ENCODE assay signal across 21 cellular contexts in genomic region chr6:112304680-112305079, GRCh38. TPM values are rescaled to one million over a fixed set of nuclear protein-coding genes. Genes with fewer than 3 reads are reported as not detected.
DNase-seq lines count a peak whose midpoint lies in the region; ATAC-seq and TF ChIP-seq lines count a peak whose summit lies in the region.
"Had no signal": no experiment of that assay in that cellular context is flagged by ENCODE, and none has a peak within 500 bp of the region (broad histone marks: within the 10 kb centered on the region; RNA-seq: fewer than 3 reads in every experiment).

No MANE protein-coding gene starts in this region.

- H2AFZ ChIP-seq in OCI-LY3 (ENCODE audit: low read depth, low read length) (no peak overlapping the region), smooth muscle cell (ENCODE audit: low read depth) (no peak overlapping the region)

- ATAC-seq in GM21528 (IDR thresholded peaks at IDR 0.05; ENCODE audit: low FRiP score, unreplicated experiment), result no peak
- ATAC-seq: GM12878, GM23338, HCT116 had no signal

- H3K4me3 ChIP-seq in OCI-LY3 (ENCODE audit: low read length) (peak overlapping the region; percentile 39), smooth muscle cell (no peak overlapping the region), right atrium auricular region (no peak overlapping the region)
- H3K4me3 ChIP-seq: BLaER1 treated with 17β-estradiol and CSF1 and Interleukin-3, amounts not matched to agents 10 nM and 100 nM; GM12878; GM23338 had no signal

- no peaks in the 10 kb centered on the region for H4K20me1 ChIP-seq in OCI-LY3 (ENCODE audit: insufficient read depth, low read length)
- no peaks in the 10 kb centered on the region for H4K20me1 ChIP-seq in smooth muscle cell (ENCODE audit: low read depth)
- H4K20me1 ChIP-seq: BLaER1 treated with 17β-estradiol and CSF1 and Interleukin-3, amounts not matched to agents 10 nM and 100 nM had no signal

- H3K36me3 ChIP-seq in OCI-LY3 (replicated peaks; ENCODE audit: low read depth, low read length), result no peaks in the 10 kb centered on the region
- no peaks in the 10 kb centered on the region for H3K36me3 ChIP-seq in smooth muscle cell (ENCODE audit: low read depth)
- H3K36me3 ChIP-seq in right atrium auricular region, result no peaks in the 10 kb centered on the region
- H3K36me3 ChIP-seq: BE2C; BLaER1 treated with 17β-estradiol and CSF1 and Interleukin-3, amounts not matched to agents 10 nM and 100 nM had no signal

- H3K9me3 ChIP-seq in OCI-LY3 (ENCODE audit: insufficient read depth, low read length) (no peaks in the 10 kb centered on the region), smooth muscle cell (replicated peaks; ENCODE audit: low read depth) (no peaks in the 10 kb centered on the region), right atrium auricular region (no peaks in the 10 kb centered on the region)
- H3K9me3 ChIP-seq: BE2C; BLaER1 treated with 17β-estradiol and CSF1 and Interleukin-3, amounts not matched to agents 10 nM and 100 nM had no signal

- TF ChIP-seq CTCF in OCI-LY3 (IDR thresholded peaks at IDR 0.05; ENCODE audit: low read depth, low read length) (no peak), smooth muscle cell (IDR thresholded peaks at IDR 0.05; ENCODE audit: borderline replicate concordance, insufficient read depth, poor library complexity, severe bottlenecking) (no peak), right atrium auricular region (IDR thresholded peaks at IDR 0.05) (no peak)

- WGBS in smooth muscle cell (ENCODE audit: low lambda C conversion rate), result 54% methylated on average over 1 of the region's 1 CpG

- peak overlapping the region; percentile 67 for H3K27ac ChIP-seq in OCI-LY3 (ENCODE audit: low read length)
- no peak overlapping the region for H3K27ac ChIP-seq in smooth muscle cell (ENCODE audit: low read depth)
- H3K27ac ChIP-seq in right atrium auricular region, result no peak overlapping the region
- H3K27ac ChIP-seq: BLaER1 treated with 17β-estradiol and CSF1 and Interleukin-3, amounts not matched to agents 10 nM and 100 nM had no signal

- H3K9ac ChIP-seq in OCI-LY3 (ENCODE audit: low read length) (no peak overlapping the region), smooth muscle cell (ENCODE audit: low read depth) (no peak overlapping the region)
- H3K9ac ChIP-seq: BLaER1 treated with 17β-estradiol and CSF1 and Interleukin-3, amounts not matched to agents 10 nM and 100 nM had no signal

- no peaks in the 10 kb centered on the region for H3K79me2 ChIP-seq in OCI-LY3 (ENCODE audit: low read length)
- H3K79me2 ChIP-seq in smooth muscle cell (ENCODE audit: low read depth), result no peaks in the 10 kb centered on the region

- DNase-seq in iris pigment epithelial cell (ENCODE audit: low read depth) (peak; percentile 51), smooth muscle cell (lab: John Stamatoyannopoulos, UW; ENCODE audit: unreplicated experiment) (no peak), right atrium auricular region (ENCODE audit: low spot score) (no peak)
- no peak for DNase-seq in stimulated activated naive CD4-positive, alpha-beta T cell (lab: John Stamatoyannopoulos, UW)
- DNase-seq: AML-193; BE2C; CD4-positive, alpha-beta T cell; CD8-positive, alpha-beta memory T cell; DMS 273 treated with DMSO at 0.1 percent for 48 hours; DMS79; EL; GDM1; H9 had no signal

- H3K27me3 ChIP-seq in OCI-LY3 (ENCODE audit: low read depth, low read length), result no peaks in the 10 kb centered on the region
- peaks cover 15% of the 10 kb centered on the region for H3K27me3 ChIP-seq in smooth muscle cell (ENCODE audit: low read depth)
- H3K27me3 ChIP-seq in right atrium auricular region, result no peaks in the 10 kb centered on the region
- H3K27me3 ChIP-seq: BE2C; BLaER1 treated with 17β-estradiol and CSF1 and Interleukin-3, amounts not matched to agents 10 nM and 100 nM had no signal

- no peaks in the 10 kb centered on the region for H3F3A ChIP-seq in smooth muscle cell (ENCODE audit: low read depth)

- H3K4me1 ChIP-seq in OCI-LY3 (ENCODE audit: low read length), result peaks cover 51% of the 10 kb centered on the region
- H3K4me1 ChIP-seq in smooth muscle cell (ENCODE audit: low read depth), result no peaks in the 10 kb centered on the region
- peaks cover 0 to 7% of the 10 kb centered on the region in 2 donors for H3K4me1 ChIP-seq in right atrium auricular region
- H3K4me1 ChIP-seq: BE2C had no signal

- H3K4me2 ChIP-seq in OCI-LY3 (ENCODE audit: low read length), result peak overlapping the region; percentile 57
- peak overlapping the region; percentile 32 for H3K4me2 ChIP-seq in smooth muscle cell
- H3K4me2 ChIP-seq: BLaER1 treated with 17β-estradiol and CSF1 and Interleukin-3, amounts not matched to agents 10 nM and 100 nM; GM23338 had no signal

RNA-seq across cellular contexts. Expression of gene RFPL4B, which starts 42.5 kb away (rescaled TPM):
- total RNA-seq in smooth muscle cell (not detected in 2 replicates), right atrium auricular region (not detected)
- not detected in 2 replicates for polyA plus RNA-seq in smooth muscle cell
- total RNA-seq: CD4-positive, alpha-beta T cell; CD8-positive, alpha-beta memory T cell; GM12878; GM23338; H4; H9 had no signal
- polyA plus RNA-seq: CD14-positive monocyte; CD8-positive, alpha-beta memory T cell; GM23338 had no signal

RNA-seq across cellular contexts. Expression of gene LAMA4, which starts 50.3 kb away (rescaled TPM):
- total RNA-seq in smooth muscle cell, result 25.6 and 29.4 TPM in 2 replicates
- polyA plus RNA-seq in smooth muscle cell, result 7.3 and 9.1 TPM in 2 replicates
- 10 to 100 TPM; 37.2 to 47.1 TPM for total RNA-seq in right atrium auricular region
- total RNA-seq: CD4-positive, alpha-beta T cell; CD8-positive, alpha-beta memory T cell had no signal
- polyA plus RNA-seq: CD14-positive monocyte; CD8-positive, alpha-beta memory T cell had no signal
